Comparison of ENCODE assay signal across 8 cellular contexts in genomic region chr17:62819511-62820221, GRCh38. TPM values are rescaled to one million over a fixed set of nuclear protein-coding genes. Genes with fewer than 3 reads are reported as not detected.
DNase-seq lines count a peak whose midpoint lies in the region; ATAC-seq and TF ChIP-seq lines count a peak whose summit lies in the region.

No MANE protein-coding gene starts in this region.

- no peak for TF ChIP-seq CTCF in nephron progenitor cell (IDR thresholded peaks at IDR 0.05)

- H3K27me3 Mint-ChIP-seq in nephron progenitor cell (ENCODE audit: low read depth, poor library complexity): no peaks in the 10 kb centered on the region

- no peak overlapping the region for H3K4me3 ChIP-seq in esophagus (ENCODE audit: low read depth in 1 of 2, low read length in 2 of 2)

- H3K27ac Mint-ChIP-seq in nephron progenitor cell: peak overlapping the region; percentile 95

- H3K4me1 Mint-ChIP-seq in nephron progenitor cell: peaks cover 57% of the 10 kb centered on the region

- no peaks in the 10 kb centered on the region for H3K36me3 Mint-ChIP-seq in nephron progenitor cell (ENCODE audit: low read depth)

- 10 to 18% methylated on average over 12 of the region's 12 CpGs for WGBS in esophagus, 2 donors

- H3K4me3 Mint-ChIP-seq in nephron progenitor cell: peak overlapping the region; percentile 67

- no peaks in the 10 kb centered on the region for H3K36me3 ChIP-seq in esophagus (ENCODE audit: control insufficient read depth in 2 of 2, insufficient read depth in 2 of 2, low read length in 1 of 2)

- DNase-seq in ELF-1 (ENCODE audit: low read depth, low spot score) (peak; percentile 87), NCI-H526 treated with DMSO at 0.1 percent for 48 hours (lab: John Stamatoyannopoulos, UW) (peak; percentile 21), nephron progenitor cell (peak; percentile 42), NCI-H2029 treated with DMSO at 0.1 percent for 48 hours (lab: John Stamatoyannopoulos, UW) (no peak)

- no peaks in the 10 kb centered on the region for H3K27me3 ChIP-seq in esophagus (ENCODE audit: control insufficient read depth in 1 of 2, insufficient read depth in 2 of 2, low read length in 2 of 2)

- peaks cover 0 to 7% of the 10 kb centered on the region in 2 donors for H3K4me1 ChIP-seq in esophagus (ENCODE audit: control insufficient read depth in 2 of 2, insufficient read depth in 2 of 2, low read length in 1 of 2)

- peak overlapping the region; percentile 20 to 38 for H3K27ac ChIP-seq in esophagus (ENCODE audit: low read depth in 2 of 2, low read length in 1 of 2)

- H3K9me3 Mint-ChIP-seq in nephron progenitor cell: peaks cover 4% of the 10 kb centered on the region

- ATAC-seq in GM18873 (IDR thresholded peaks at IDR 0.05; ENCODE audit: low FRiP score, unreplicated experiment) (no peak), GM18517 (IDR thresholded peaks at IDR 0.05; ENCODE audit: unreplicated experiment) (no peak), HG03108 (IDR thresholded peaks at IDR 0.05; ENCODE audit: unreplicated experiment) (no peak)

- H3K9me3 ChIP-seq in esophagus (ENCODE audit: control insufficient read depth in 2 of 2, insufficient read depth in 1 of 2, low read depth in 1 of 2, low read length in 1 of 2): no peaks in the 10 kb centered on the region

RNA-seq across cellular contexts. Expression of gene MARCHF10, which starts 11.6 kb away (rescaled TPM):
- under 1 TPM; 0.10 to 0.14 TPM for polyA plus RNA-seq in esophagus
